ENCODE assay signal across 8 cellular contexts in genomic region chr19:3479177-3479818, GRCh38. TPM values are rescaled to one million over a fixed set of nuclear protein-coding genes. Genes with fewer than 3 reads are reported as not detected.
DNase-seq lines count a peak whose midpoint lies in the region; ATAC-seq lines count a peak whose summit lies in the region.
"Had no signal": no experiment of that assay in that cellular context is flagged by ENCODE, and none has a peak within 500 bp of the region (broad histone marks: within the 10 kb centered on the region; RNA-seq: fewer than 3 reads in every experiment).

No MANE protein-coding gene starts in this region.

- 5% methylated on average over 6 of the region's 6 CpGs for WGBS in thymus

- H3K9me3 ChIP-seq in thymus (ENCODE audit: control insufficient read depth), result no peaks in the 10 kb centered on the region

- peaks cover 6% of the 10 kb centered on the region for H3K4me1 Mint-ChIP-seq in activated T-helper 1 cell treated with anti-CD3 and anti-CD28 coated beads, Interleukin-12 subunit alpha, Interleukin-12 subunit beta, Interleukin-2, Interleukin-4 antibody, amounts not matched to agents 30 ng/mL and 10 ng/mL and 1 ng/mL, durations not matched to agents 14 hours and 24 hours and 36 hours (ENCODE audit: low read depth)

- H3K4me3 Mint-ChIP-seq in activated T-helper 1 cell treated with anti-CD3 and anti-CD28 coated beads, Interleukin-12 subunit alpha, Interleukin-12 subunit beta, Interleukin-2, Interleukin-4 antibody, amounts not matched to agents 30 ng/mL and 10 ng/mL and 1 ng/mL, durations not matched to agents 14 hours and 24 hours and 36 hours, result no peak overlapping the region

- H3K9me3 Mint-ChIP-seq in activated T-helper 1 cell treated with anti-CD3 and anti-CD28 coated beads, Interleukin-12 subunit alpha, Interleukin-12 subunit beta, Interleukin-2, Interleukin-4 antibody, amounts not matched to agents 30 ng/mL and 10 ng/mL and 1 ng/mL, durations not matched to agents 14 hours and 24 hours and 36 hours, result no peaks in the 10 kb centered on the region

- peak overlapping the region; percentile 50 for H3K4me3 ChIP-seq in thymus (ENCODE audit: low read length)

- no peaks in the 10 kb centered on the region for H3K36me3 Mint-ChIP-seq in activated T-helper 1 cell treated with anti-CD3 and anti-CD28 coated beads, Interleukin-12 subunit alpha, Interleukin-12 subunit beta, Interleukin-2, Interleukin-4 antibody, amounts not matched to agents 30 ng/mL and 10 ng/mL and 1 ng/mL, durations not matched to agents 14 hours and 24 hours and 36 hours (ENCODE audit: low read depth)

- no peaks in the 10 kb centered on the region for H3K27me3 Mint-ChIP-seq in activated T-helper 1 cell treated with anti-CD3 and anti-CD28 coated beads, Interleukin-12 subunit alpha, Interleukin-12 subunit beta, Interleukin-2, Interleukin-4 antibody, amounts not matched to agents 30 ng/mL and 10 ng/mL and 1 ng/mL, durations not matched to agents 14 hours and 24 hours and 36 hours (ENCODE audit: insufficient read depth)

- peak overlapping the region; percentile 64 for H3K27ac ChIP-seq in thymus (ENCODE audit: low read depth)

- intact Hi-C loops in activated T-helper 1 cell treated with anti-CD3 and anti-CD28 coated beads, Interleukin-12 subunit alpha, Interleukin-12 subunit beta, Interleukin-2, Interleukin-4 antibody, amounts not matched to agents 30 ng/mL and 10 ng/mL and 1 ng/mL, durations not matched to agents 14 hours and 24 hours and 36 hours (cut with micrococcal nuclease), result loop anchor here (1.0 to 2.0 kb wide), 2 partner anchors 16 to 194 kb away; no protein-coding TSS in a partner anchor

- DNase-seq in activated gamma-delta T cell treated with Interleukin-2 at 50 U/mL for 16 hours (peak; percentile 53), activated gamma-delta T cell (lab: John Stamatoyannopoulos, UW) (no peak)
- peak; percentile 16 for DNase-seq in activated T-helper 1 cell treated with anti-CD3 and anti-CD28 coated beads, Interleukin-12 subunit alpha, Interleukin-12 subunit beta, Interleukin-2, Interleukin-4 antibody, amounts not matched to agents 30 ng/mL and 10 ng/mL and 1 ng/mL, durations not matched to agents 14 hours and 24 hours and 36 hours (ENCODE audit: low spot score)

- H3K36me3 ChIP-seq in thymus (ENCODE audit: control insufficient read depth, insufficient read depth), result no peaks in the 10 kb centered on the region

- H3K27ac Mint-ChIP-seq in activated T-helper 1 cell treated with anti-CD3 and anti-CD28 coated beads, Interleukin-12 subunit alpha, Interleukin-12 subunit beta, Interleukin-2, Interleukin-4 antibody, amounts not matched to agents 30 ng/mL and 10 ng/mL and 1 ng/mL, durations not matched to agents 14 hours and 24 hours and 36 hours, result no peak overlapping the region

- H3K27me3 ChIP-seq in thymus (ENCODE audit: control insufficient read depth, insufficient read depth), result no peaks in the 10 kb centered on the region

- ATAC-seq in HG02763 (IDR thresholded peaks at IDR 0.05; ENCODE audit: unreplicated experiment), result no peak
- no peak for ATAC-seq in GM21381 (IDR thresholded peaks at IDR 0.05; ENCODE audit: unreplicated experiment)

- peaks cover 3% of the 10 kb centered on the region for H3K4me1 ChIP-seq in thymus (ENCODE audit: control insufficient read depth, insufficient read depth, low read length)

RNA-seq across cellular contexts. Expression of gene SMIM24, which starts 1.0 kb away (rescaled TPM):
- total RNA-seq in activated T-helper 1 cell treated with anti-CD3 and anti-CD28 coated beads, Interleukin-12 subunit alpha, Interleukin-12 subunit beta, Interleukin-2, Interleukin-4 antibody, amounts not matched to agents 30 ng/mL and 10 ng/mL and 1 ng/mL, durations not matched to agents 14 hours and 24 hours and 36 hours, result not detected in 2 replicates
- 74.7 TPM for polyA plus RNA-seq in thymus
- total RNA-seq: skeletal muscle tissue had no signal

RNA-seq across cellular contexts. Expression of gene SMIM44, which starts 3.9 kb away (rescaled TPM):
- total RNA-seq in activated T-helper 1 cell treated with anti-CD3 and anti-CD28 coated beads, Interleukin-12 subunit alpha, Interleukin-12 subunit beta, Interleukin-2, Interleukin-4 antibody, amounts not matched to agents 30 ng/mL and 10 ng/mL and 1 ng/mL, durations not matched to agents 14 hours and 24 hours and 36 hours, result not detected in 2 replicates
- polyA plus RNA-seq in thymus, result not detected
- total RNA-seq: skeletal muscle tissue had no signal
- polyA plus RNA-seq: adipose tissue had no signal

RNA-seq across cellular contexts. Expression of gene DOHH, which starts 21.2 kb away (rescaled TPM):
- 20.6 and 21.6 TPM in 2 replicates for total RNA-seq in activated T-helper 1 cell treated with anti-CD3 and anti-CD28 coated beads, Interleukin-12 subunit alpha, Interleukin-12 subunit beta, Interleukin-2, Interleukin-4 antibody, amounts not matched to agents 30 ng/mL and 10 ng/mL and 1 ng/mL, durations not matched to agents 14 hours and 24 hours and 36 hours
- polyA plus RNA-seq in thymus, result 8.8 TPM

RNA-seq across cellular contexts. Expression of gene FZR1, which starts 26.8 kb away (rescaled TPM):
- total RNA-seq in activated T-helper 1 cell treated with anti-CD3 and anti-CD28 coated beads, Interleukin-12 subunit alpha, Interleukin-12 subunit beta, Interleukin-2, Interleukin-4 antibody, amounts not matched to agents 30 ng/mL and 10 ng/mL and 1 ng/mL, durations not matched to agents 14 hours and 24 hours and 36 hours, result 41.1 and 45.3 TPM in 2 replicates
- polyA plus RNA-seq in thymus, result 26.2 TPM

RNA-seq across cellular contexts. Expression of gene TEKTIP1, which starts 59.7 kb away (rescaled TPM):
- 1.4 and 1.7 TPM in 2 replicates for total RNA-seq in activated T-helper 1 cell treated with anti-CD3 and anti-CD28 coated beads, Interleukin-12 subunit alpha, Interleukin-12 subunit beta, Interleukin-2, Interleukin-4 antibody, amounts not matched to agents 30 ng/mL and 10 ng/mL and 1 ng/mL, durations not matched to agents 14 hours and 24 hours and 36 hours
- polyA plus RNA-seq in thymus, result 4.9 TPM
- total RNA-seq: skeletal muscle tissue had no signal
